ENCODE assay signal across 11 cellular contexts in the genomic region with DNA sequence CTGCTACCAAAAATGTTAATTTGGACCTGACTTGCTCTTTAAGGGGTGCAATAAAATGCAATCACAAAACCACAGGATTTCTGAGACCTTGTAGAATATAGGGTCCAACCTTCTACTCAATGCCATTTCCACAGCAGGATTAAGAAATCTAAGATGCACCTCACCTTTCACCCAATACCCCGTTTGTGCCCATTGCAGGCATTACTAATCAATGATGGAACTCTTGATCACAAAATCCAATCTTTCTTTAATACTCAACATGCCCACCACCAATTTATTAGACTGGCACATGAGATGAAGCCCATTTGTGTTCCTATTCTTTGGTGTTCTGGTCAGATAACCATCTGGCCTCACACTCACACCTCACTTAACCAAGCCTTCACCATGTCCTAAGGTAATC.
"Had no signal": no experiment of that assay in that cellular context is flagged by ENCODE, and none has a peak within 500 bp of the region (broad histone marks: within the 10 kb centered on the region; RNA-seq: fewer than 3 reads in every experiment).

No MANE protein-coding gene starts in this region.

- H3K9ac ChIP-seq: GM23248 had no signal

- DNase-seq: GM23248, GOT3, H7, H9, HCEC 1CT, HFFc6 had no signal

- FAIRE-seq: H1, H54 had no signal

- H3K4me1 ChIP-seq: HAP-1 had no signal

- H3K4me3 ChIP-seq: GM23248, GM23338, HAP-1 had no signal

- ATAC-seq: GM23338, HCT116 had no signal

- H3K27ac ChIP-seq: GM23248 had no signal

- H3K36me3 ChIP-seq: HAP-1 had no signal

- H3K4me2 ChIP-seq: GM23338 had no signal

- H3K9me3 ChIP-seq: HAP-1 had no signal

- H2AFZ ChIP-seq: GM23248, GM23338 had no signal
